Comparison of ENCODE assay signal across 20 cellular contexts in the genomic region with DNA sequence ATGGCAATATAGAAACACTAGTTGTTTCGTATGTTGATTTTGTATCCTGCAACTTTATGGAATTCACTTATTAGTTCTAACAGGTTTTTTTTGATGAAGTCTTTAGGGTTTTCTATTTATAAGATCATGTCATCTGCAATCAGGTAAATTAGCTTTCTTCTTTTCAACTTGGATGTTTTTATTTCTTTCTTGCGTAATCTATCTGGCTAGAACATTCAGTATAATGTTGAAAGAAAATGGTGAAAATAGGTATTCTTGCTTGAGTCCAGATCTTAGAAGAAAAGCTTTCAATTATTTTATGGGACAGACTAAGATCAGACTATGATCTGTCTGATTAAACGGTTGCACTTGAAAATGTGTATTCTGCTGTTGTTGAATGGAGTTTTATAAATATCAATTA.
DNase-seq lines count a peak whose midpoint lies in the region; ATAC-seq, FAIRE-seq and TF ChIP-seq lines count a peak whose summit lies in the region.
"Had no signal": no experiment of that assay in that cellular context is flagged by ENCODE, and none has a peak within 500 bp of the region (broad histone marks: within the 10 kb centered on the region; RNA-seq: fewer than 3 reads in every experiment).

No MANE protein-coding gene starts in this region.

- H2BK20ac ChIP-seq in IMR-90 (ENCODE audit: low read depth, low read length), result no peak overlapping the region

- FAIRE-seq in K562 (lab: Jason Lieb, UNC) (no peak), kidney (lab: Jason Lieb, UNC) (peak; percentile 11)
- FAIRE-seq: A204.1, G401.6, GM12891, GM19239 had no signal

- no peak overlapping the region for H3K14ac ChIP-seq in IMR-90 (replicated peaks; ENCODE audit: low read depth, low read length)

- no peak overlapping the region for H4K5ac ChIP-seq in IMR-90 (ENCODE audit: low read depth, low read length)

- no peaks in the 10 kb centered on the region for H3K79me2 ChIP-seq in K562 (ENCODE audit: control insufficient read depth, insufficient read depth, low read length)

- dilution Hi-C loops in IMR-90 (cut with HindIII; ENCODE audit: low sequenced_read_pairs, unreplicated experiment), result no loop called here

- H3K36me3 ChIP-seq in IMR-90 (ENCODE audit: control insufficient read depth, insufficient read depth, low read length) (no peaks in the 10 kb centered on the region), K562 (ENCODE audit: control insufficient read depth, insufficient read depth, low read length) (no peaks in the 10 kb centered on the region), kidney (ENCODE audit: control insufficient read depth in 1 of 2, insufficient read depth in 2 of 2, low read length in 2 of 2) (no peaks in the 10 kb centered on the region)
- H3K36me3 ChIP-seq: BE2C, BLaER1 had no signal

- no peak overlapping the region for H2BK15ac ChIP-seq in IMR-90 (ENCODE audit: low read depth, low read length)

- H2AK5ac ChIP-seq in IMR-90 (ENCODE audit: low read depth, low read length), result no peak overlapping the region

- no peaks in the 10 kb centered on the region for H3K9me1 ChIP-seq in IMR-90 (ENCODE audit: insufficient read depth, low read length)
- H3K9me1 ChIP-seq in K562 (ENCODE audit: control insufficient read depth, insufficient read depth, low read length), result no peaks in the 10 kb centered on the region

- no peak for TF ChIP-seq RAD21 in IMR-90 (IDR thresholded peaks at IDR 0.05; ENCODE audit: low read length)
- no peak for TF ChIP-seq RAD21 in K562 (CRISPR knock-in tag; conservative IDR thresholded peaks at IDR 0.05 in 1 of 2, IDR thresholded peaks at IDR 0.05 in 1 of 2)

- H2AFZ ChIP-seq in IMR-90 (replicated peaks; ENCODE audit: low read length, poor library complexity) (no peak overlapping the region), K562 (ENCODE audit: low read depth, low read length) (no peak overlapping the region)

- H4K91ac ChIP-seq in IMR-90 (ENCODE audit: insufficient read depth, low read depth, low read length), result no peak overlapping the region

- H3K9ac ChIP-seq in IMR-90 (ENCODE audit: low read depth, low read length), result no peak overlapping the region
- no peak overlapping the region for H3K9ac ChIP-seq in K562 (ENCODE audit: insufficient read depth in 1 of 2, low read depth in 2 of 2, low read length in 2 of 2)
- H3K9ac ChIP-seq in kidney (ENCODE audit: low read length in 2 of 2), result no peak overlapping the region
- H3K9ac ChIP-seq: BLaER1 had no signal

- no peak for ATAC-seq in IMR-90 (ENCODE audit: low read depth)
- no peak for ATAC-seq in K562

- no peak for TF ChIP-seq POLR2A in IMR-90 (IDR thresholded peaks at IDR 0.05; ENCODE audit: low read depth, low read length)
- TF ChIP-seq POLR2A in K562 (conservative IDR thresholded peaks at IDR 0.05), result no peak

- peaks cover 7% of the 10 kb centered on the region for H3K9me3 ChIP-seq in IMR-90 (ENCODE audit: control insufficient read depth, insufficient read depth, low read length)
- peaks cover 7% of the 10 kb centered on the region for H3K9me3 ChIP-seq in K562 (replicated peaks; ENCODE audit: control insufficient read depth, insufficient read depth, low read depth, low read length)
- peaks cover 5 to 18% of the 10 kb centered on the region in 2 donors for H3K9me3 ChIP-seq in kidney (ENCODE audit: control insufficient read depth in 1 of 2, low read length in 2 of 2)
- H3K9me3 ChIP-seq: BE2C had no signal

- H4K20me1 ChIP-seq in IMR-90 (ENCODE audit: insufficient read depth, low read length) (no peaks in the 10 kb centered on the region), K562 (replicated peaks; ENCODE audit: control insufficient read depth, insufficient read depth, low read length) (no peaks in the 10 kb centered on the region)
- H4K20me1 ChIP-seq: BLaER1 had no signal

- no peak overlapping the region for H3K18ac ChIP-seq in IMR-90 (ENCODE audit: low read depth, low read length)

- H3K4me2 ChIP-seq in IMR-90 (ENCODE audit: low read depth, low read length) (no peak overlapping the region), K562 (ENCODE audit: insufficient read depth, low read length) (no peak overlapping the region)
- H3K4me2 ChIP-seq: BLaER1 had no signal

- intact Hi-C loops in IMR-90 (cut with micrococcal nuclease), result no loop called here
- intact Hi-C loops in K562 (cut with micrococcal nuclease), result no loop called here
- intact Hi-C loops in kidney (cut with DNase I), result no loop called here

- H3K4ac ChIP-seq in IMR-90 (ENCODE audit: low read depth, low read length), result no peak overlapping the region

- H4K8ac ChIP-seq in IMR-90 (ENCODE audit: low read depth in 2 of 2, low read length in 2 of 2), result no peak overlapping the region

- WGBS in IMR-90 (ENCODE audit: extremely low coverage in 2 of 2, insufficient read length in 1 of 2), 2 experiments, result no CpG with 5 or more reads among the region's 3 CpGs
- 72% methylated on average over 3 of the region's 3 CpGs for WGBS in K562 (ENCODE audit: insufficient coverage, low coverage, missing lambda C conversion rate)

- in situ Hi-C loops in IMR-90 (cut with MboI; ENCODE audit: low sequenced_read_pairs) (no loop called here), K562 (cut with MboI) (no loop called here)

- H2BK120ac ChIP-seq in IMR-90 (ENCODE audit: low read depth, low read length), result no peak overlapping the region

- no peak for TF ChIP-seq EP300 in K562 (IDR thresholded peaks at IDR 0.05; ENCODE audit: low read length)

- H3K23ac ChIP-seq in IMR-90 (ENCODE audit: low read depth, low read length), result no peak overlapping the region

- BruUV-seq in IMR-90 (replicated peaks; lab: Mats Ljungman, UMichigan) (no TSS peak), K562 (replicated peaks; lab: Mats Ljungman, UMichigan) (no TSS peak)

- H3K4me3 ChIP-seq in IMR-90 (ENCODE audit: insufficient read depth, low read depth, low read length) (no peak overlapping the region), K562 (no peak overlapping the region), kidney (ENCODE audit: low read length in 2 of 2) (no peak overlapping the region)
- H3K4me3 ChIP-seq: BLaER1 had no signal

- H3K79me1 ChIP-seq in IMR-90 (ENCODE audit: low read depth in 1 of 2, low read length in 2 of 2), result no peaks in the 10 kb centered on the region

- H2BK5ac ChIP-seq in IMR-90 (ENCODE audit: low read depth, low read length, poor library complexity, severe bottlenecking), result no peak overlapping the region

- CTCF ChIA-PET in IMR-90 (lab: Yijun Ruan, JAX), result no interaction called here
- CTCF ChIA-PET in K562 (lab: Yijun Ruan, JAX; ENCODE audit: low intra/inter-chr PET ratio), result no interaction called here

- H3K27me3 ChIP-seq in IMR-90 (ENCODE audit: control insufficient read depth, insufficient read depth, low read length) (no peaks in the 10 kb centered on the region), K562 (ENCODE audit: control insufficient read depth in 2 of 2, insufficient read depth in 2 of 2, low read length in 2 of 2) (no peaks in the 10 kb centered on the region)
- H3K27me3 ChIP-seq: BE2C, BLaER1 had no signal

- TF ChIP-seq CTCF in IMR-90 (conservative IDR thresholded peaks at IDR 0.05; ENCODE audit: low read depth, low read length) (no peak), K562 (IDR thresholded peaks at IDR 0.05 in 2 of 3, conservative IDR thresholded peaks at IDR 0.05 in 1 of 3; ENCODE audit: insufficient read depth in 2 of 3, low read depth in 1 of 3, low read length in 3 of 3) (no peak), kidney (IDR thresholded peaks at IDR 0.05; ENCODE audit: borderline replicate concordance, extremely low read depth, insufficient read depth) (no peak)

- no peak overlapping the region for H3K56ac ChIP-seq in IMR-90 (ENCODE audit: extremely low read depth, insufficient read depth, low read length)

- POLR2A ChIA-PET in IMR-90 (lab: Charles Lee; ENCODE audit: unreplicated experiment) (no interaction called here), K562 (lab: Yijun Ruan, JAX) (no interaction called here)

- H2AK9ac ChIP-seq in IMR-90 (replicated peaks; ENCODE audit: low read depth, low read length, poor library complexity), result no peak overlapping the region

- H3K4me1 ChIP-seq in IMR-90 (ENCODE audit: control insufficient read depth, insufficient read depth, low read length), result no peaks in the 10 kb centered on the region
- H3K4me1 ChIP-seq in K562 (replicated peaks in 1 of 2; ENCODE audit: control insufficient read depth in 2 of 2, insufficient read depth in 2 of 2, low read length in 2 of 2), result no peaks in the 10 kb centered on the region; a peak in 1 of 5 replicates
- H3K4me1 ChIP-seq in kidney (ENCODE audit: control insufficient read depth in 1 of 2, insufficient read depth in 1 of 2, low read depth in 1 of 2, low read length in 2 of 2), result no peaks in the 10 kb centered on the region
- H3K4me1 ChIP-seq: BLaER1 had no signal

- no peak for DNase-seq in IMR-90
- no peak for DNase-seq in K562 (ENCODE audit: extremely low read depth in 1 of 4, low spot score in 3 of 4)
- DNase-seq in kidney, result no peak
- DNase-seq in D341Med (ENCODE audit: low spot score), result no peak
- no peak for DNase-seq in foreskin melanocyte
- DNase-seq: 8988T; ACHN; BE2C; C1 segment of cervical spinal cord; CD4-positive, alpha-beta memory T cell; CD4-positive, CD25-positive, alpha-beta regulatory T cell; CD8-positive, alpha-beta memory T cell; COR-L47; DMS79 treated with DMSO at 0.1 percent for 48 hours; GF-D8 had no signal

- no peak overlapping the region for H3K27ac ChIP-seq in IMR-90 (ENCODE audit: insufficient read depth, low read length)
- no peak overlapping the region for H3K27ac ChIP-seq in K562 (ENCODE audit: extremely low read depth, low read depth, low read length)
- no peak overlapping the region for H3K27ac ChIP-seq in kidney (ENCODE audit: low read depth in 2 of 2, low read length in 2 of 2)
- H3K27ac ChIP-seq: BLaER1 had no signal

TF ChIP-seq in IMR-90, 13 proteins besides CTCF, POLR2A, EP300 and RAD21:
- TF ChIP-seq MXI1 (IDR thresholded peaks at IDR 0.05; ENCODE audit: borderline replicate concordance, low read depth, low read length), result no peak
- TF ChIP-seq CEBPB (IDR thresholded peaks at IDR 0.05; ENCODE audit: low read depth, low read length), result peak; percentile 56; the same call in 1 of the 2 replicates
TF ChIP-seq in IMR-90: peak in this region for 1.

TF ChIP-seq in K562, 482 proteins besides CTCF, POLR2A, EP300 and RAD21:
- no peak for TF ChIP-seq ZBTB1 (CRISPR knock-in tag; IDR thresholded peaks at IDR 0.05; ENCODE audit: borderline replicate concordance, low read depth)
- TF ChIP-seq CEBPB (tag; IDR thresholded peaks at IDR 0.05), result peak; percentile 46; the same call in 1 of the 2 replicates
- TF ChIP-seq CEBPG (CRISPR knock-in tag; IDR thresholded peaks at IDR 0.05), result no peak
- TF ChIP-seq CEBPG (tag; conservative IDR thresholded peaks at IDR 0.05 in 1 of 2, IDR thresholded peaks at IDR 0.05 in 1 of 2), result peak; percentile 20 to 67; a peak in 2 of 4 replicates
